Comparison of ENCODE assay signal across 22 cellular contexts in the genomic region with DNA sequence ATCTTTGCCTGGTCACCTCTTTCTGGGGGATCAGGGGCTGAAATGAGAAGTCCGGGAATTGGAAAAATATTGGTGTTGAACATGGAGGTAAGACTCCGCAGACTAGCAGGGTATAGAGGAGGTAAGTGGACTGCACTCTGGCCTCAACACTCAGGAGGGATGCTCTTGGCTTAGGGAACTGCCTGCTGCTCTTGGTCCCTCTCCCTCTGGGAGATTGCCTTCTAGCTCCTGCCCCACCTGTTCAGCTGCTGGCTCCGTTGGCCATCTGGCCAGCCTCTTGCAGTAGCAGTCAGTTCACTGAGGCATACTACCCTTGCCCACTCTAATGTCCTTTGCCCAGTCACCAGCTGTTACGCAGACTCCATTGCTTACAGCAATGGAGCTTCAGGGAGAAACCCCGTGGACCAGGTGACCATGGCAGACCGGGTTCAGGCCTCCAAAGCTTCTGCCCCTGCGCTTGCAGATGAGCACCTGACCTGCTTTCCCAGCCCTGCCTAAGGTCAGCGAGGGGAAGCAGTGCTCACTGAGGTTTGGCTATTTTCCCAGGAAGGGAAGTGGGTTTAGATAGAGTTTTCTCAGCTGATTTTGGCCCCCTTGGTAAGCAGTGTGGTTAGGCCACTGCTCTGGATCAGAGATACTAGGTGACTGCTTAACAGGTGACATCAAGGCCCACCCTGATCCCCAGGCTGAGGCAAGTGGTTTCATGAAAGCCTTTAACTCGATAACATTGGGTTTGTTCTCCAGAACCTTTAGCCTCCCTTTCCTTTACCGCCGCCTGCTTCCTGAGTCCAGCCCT. TPM values are rescaled to one million over a fixed set of nuclear protein-coding genes. Genes with fewer than 3 reads are reported as not detected.
DNase-seq lines count a peak whose midpoint lies in the region; ATAC-seq, FAIRE-seq and TF ChIP-seq lines count a peak whose summit lies in the region.
"Had no signal": no experiment of that assay in that cellular context is flagged by ENCODE, and none has a peak within 500 bp of the region (broad histone marks: within the 10 kb centered on the region; RNA-seq: fewer than 3 reads in every experiment).

No MANE protein-coding gene starts in this region.

- no peak for FAIRE-seq in GM12891 (lab: Jason Lieb, UNC)
- FAIRE-seq: bronchial epithelial cell had no signal

- CTCF ChIA-PET in RWPE1 (lab: Yijun Ruan, JAX): interaction anchor here (0.5 to 0.7 kb wide), 2 partner anchors 20 to 1805 kb away, joined by 3 read pairs; a partner anchor contains a TSS

- H3K27ac ChIP-seq in RWPE1 (peak overlapping the region; percentile 11), tibial artery (no peak overlapping the region)
- H3K27ac ChIP-seq: testis had no signal

- ATAC-seq in GM21515 (IDR thresholded peaks at IDR 0.05; ENCODE audit: unreplicated experiment): no peak
- ATAC-seq: activated naive CD4-positive, alpha-beta T cell treated with anti-CD3 and anti-CD28 coated beads, Interleukin-2, amount 50 U/mL, for 72 hours; naive thymus-derived CD4-positive, alpha-beta T cell had no signal

- H3K9me3 Mint-ChIP-seq in brain: no peaks in the 10 kb centered on the region
- no peaks in the 10 kb centered on the region for H3K9me3 Mint-ChIP-seq in neural crest cell
- H3K9me3 Mint-ChIP-seq: activated naive CD4-positive, alpha-beta T cell treated with anti-CD3 and anti-CD28 coated beads, Interleukin-2, amount 50 U/mL, for 72 hours; naive thymus-derived CD4-positive, alpha-beta T cell had no signal

- DNase-seq in GM12891 (ENCODE audit: insufficient read length, low spot score) (no peak), RWPE1 (ENCODE audit: low spot score) (no peak), neural crest cell (ENCODE audit: low read depth, low spot score) (no peak), NCI-H2171 treated with DMSO at 0.1 percent for 48 hours (lab: John Stamatoyannopoulos, UW) (no peak), tibial artery (no peak)
- DNase-seq in effector CD4-positive, alpha-beta T cell: no peak
- DNase-seq: activated CD4-positive, alpha-beta T cell treated with anti-CD3 and anti-CD28 coated beads, Interleukin-2, amount 50 U/mL, for 4 hours; Calu3; heart right ventricle; KG1; naive thymus-derived CD4-positive, alpha-beta T cell; NCI-H1092; NCI-H2081 treated with DMSO at 0.1 percent for 48 hours; NCI-H526 treated with DMSO at 0.1 percent for 48 hours; OCI-M1; stimulated activated CD4-positive, alpha-beta T cell treated with anti-CD3 and anti-CD28 coated beads, Interleukin-12 subunit alpha, Interleukin-12 subunit beta, amount 100 ng/mL, for 4 hours; testis had no signal

- H3K4me1 Mint-ChIP-seq in brain (peaks cover 77% of the 10 kb centered on the region), neural crest cell (peaks cover 76% of the 10 kb centered on the region)

- no peaks in the 10 kb centered on the region for H3K4me1 ChIP-seq in tibial artery
- H3K4me1 ChIP-seq: testis had no signal

- H3K27me3 ChIP-seq in tibial artery: no peaks in the 10 kb centered on the region
- H3K27me3 ChIP-seq: heart right ventricle, testis had no signal

- H3K36me3 Mint-ChIP-seq in brain (peaks cover 39% of the 10 kb centered on the region), neural crest cell (ENCODE audit: low read depth) (peaks cover 49% of the 10 kb centered on the region)

- intact Hi-C loops in tibial artery (cut with DNase I; ENCODE audit: low total_unique reads): no loop called here

- TF ChIP-seq POLR2A in GM12891 (IDR thresholded peaks at IDR 0.05; ENCODE audit: low read depth, low read length): no peak

- H3K4me3 ChIP-seq in tibial artery: no peak overlapping the region
- H3K4me3 ChIP-seq: heart right ventricle, lung, testis had no signal

- H3K36me3 ChIP-seq in tibial artery: peaks cover 43 to 73% (median 52%) of the 10 kb centered on the region in 3 donors

- H3K27me3 Mint-ChIP-seq in brain (peaks cover 3% of the 10 kb centered on the region), neural crest cell (ENCODE audit: low read depth) (peaks cover 3% of the 10 kb centered on the region)
- H3K27me3 Mint-ChIP-seq: naive thymus-derived CD4-positive, alpha-beta T cell had no signal

- TF ChIP-seq CTCF in RWPE1 (conservative IDR thresholded peaks at IDR 0.05; ENCODE audit: low read depth): no peak
- TF ChIP-seq CTCF in brain (conservative IDR thresholded peaks at IDR 0.05): no peak
- TF ChIP-seq CTCF in neural crest cell (conservative IDR thresholded peaks at IDR 0.05): no peak
- TF ChIP-seq CTCF in tibial artery (IDR thresholded peaks at IDR 0.05): no peak

- POLR2A ChIA-PET in RWPE1 (lab: Yijun Ruan, JAX; ENCODE audit: low non-redundant PET): no interaction called here

- H3K4me3 Mint-ChIP-seq in brain (no peak overlapping the region), neural crest cell (peak overlapping the region; percentile 24)
- H3K4me3 Mint-ChIP-seq: naive thymus-derived CD4-positive, alpha-beta T cell had no signal

- H3K9me3 ChIP-seq in tibial artery: no peaks in the 10 kb centered on the region
- H3K9me3 ChIP-seq: heart right ventricle, testis had no signal

- H3K27ac Mint-ChIP-seq in brain (peak overlapping the region; percentile 80 to 90 (median 87)), neural crest cell (ENCODE audit: unreplicated experiment) (peak overlapping the region; percentile 85)

TF ChIP-seq in GM12891, 5 proteins besides CTCF, POLR2A, EP300 and RAD21:
- TF ChIP-seq SPI1 (IDR thresholded peaks at IDR 0.05; ENCODE audit: low read depth, low read length) (no peak), POLR2AphosphoS5 (IDR thresholded peaks at IDR 0.05; ENCODE audit: low read depth, low read length) (peak; percentile 33; the same call in 1 of the 2 replicates)

RNA-seq across cellular contexts. Expression of a gene that starts 11.9 kb away (rescaled TPM):
- 165 TPM for polyA plus RNA-seq in GM12891 (2012; ENCODE audit: low read depth, missing spikeins)
- 106 TPM for polyA plus RNA-seq in brain (ENCODE audit: insufficient read depth, low read depth, low replicate concordance)
- total RNA-seq in neural crest cell: 285 and 301 TPM in 2 replicates

RNA-seq across cellular contexts. Expression of a gene that starts 25.2 kb away (rescaled TPM):
- 0.08 TPM for polyA plus RNA-seq in GM12891 (2012; ENCODE audit: low read depth, missing spikeins)
- 30.5 TPM for polyA plus RNA-seq in brain (ENCODE audit: insufficient read depth, low read depth, low replicate concordance)
- not detected in 2 replicates for total RNA-seq in neural crest cell
- total RNA-seq: activated naive CD4-positive, alpha-beta T cell treated with anti-CD3 and anti-CD28 coated beads, Interleukin-2, amount 50 U/mL, for 72 hours; heart right ventricle; naive thymus-derived CD4-positive, alpha-beta T cell had no signal
- polyA plus RNA-seq: heart right ventricle had no signal

RNA-seq across cellular contexts. Expression of a gene that starts 41.5 kb away (rescaled TPM):
- polyA plus RNA-seq in GM12891 (2012; ENCODE audit: low read depth, missing spikeins): 14.5 TPM
- 24.4 TPM for polyA plus RNA-seq in brain (ENCODE audit: insufficient read depth, low read depth, low replicate concordance)
- 7.1 and 7.5 TPM in 2 replicates for total RNA-seq in neural crest cell

RNA-seq across cellular contexts. Expression of a gene that starts 54.8 kb away (rescaled TPM):
- polyA plus RNA-seq in GM12891 (2012; ENCODE audit: low read depth, missing spikeins): 3.1 TPM
- 7.2 TPM for polyA plus RNA-seq in brain (ENCODE audit: insufficient read depth, low read depth, low replicate concordance)
- total RNA-seq in neural crest cell: 4.0 and 4.1 TPM in 2 replicates
